Comparison of ENCODE assay signal across 17 cellular contexts in the genomic region with DNA sequence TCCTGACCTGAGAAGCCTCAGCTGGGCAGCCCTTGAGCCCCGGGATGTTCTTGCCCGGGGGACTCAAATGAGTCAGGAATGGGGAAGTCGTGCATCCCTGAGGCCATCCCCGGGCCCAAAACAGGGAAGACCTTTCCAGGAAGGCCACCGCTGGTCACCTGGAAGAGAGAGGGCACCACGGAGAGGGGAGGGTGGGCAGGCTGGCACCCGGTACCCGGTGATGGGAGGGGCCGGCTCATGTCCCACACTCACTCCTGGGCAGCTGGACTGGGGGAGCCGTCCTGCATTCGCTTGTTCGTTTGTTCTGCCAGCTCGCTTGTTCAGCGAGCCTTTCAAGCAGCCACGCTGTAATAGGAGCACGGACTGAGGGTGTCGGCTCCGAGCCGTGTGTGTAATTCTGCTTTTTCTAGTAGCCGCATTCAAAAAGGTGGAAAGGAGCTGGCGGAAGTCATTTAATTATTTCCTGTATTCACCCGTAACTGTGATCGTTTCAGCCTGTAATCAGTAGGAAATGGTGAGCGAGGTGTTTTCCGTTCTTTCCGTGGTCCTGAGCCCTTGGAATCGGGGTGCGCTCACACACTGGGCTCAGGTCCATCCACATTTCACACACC. TPM values are rescaled to one million over a fixed set of nuclear protein-coding genes. Genes with fewer than 3 reads are reported as not detected.
A peak's percentile ranks its signal among the peaks of the same experiment; 100 is the strongest.
DNase-seq lines count a peak whose midpoint lies in the region; ATAC-seq, FAIRE-seq and TF ChIP-seq lines count a peak whose summit lies in the region.
"Had no signal": no experiment of that assay in that cellular context is flagged by ENCODE, and none has a peak within 500 bp of the region (broad histone marks: within the 10 kb centered on the region; RNA-seq: fewer than 3 reads in every experiment).

No MANE protein-coding gene starts in this region.

- peaks cover 28% of the 10 kb centered on the region for H3K27me3 ChIP-seq in BLaER1

- FAIRE-seq in GM12891 (lab: Jason Lieb, UNC) = peak; percentile 45
- FAIRE-seq: endometrium, frontal cortex had no signal

- no peaks in the 10 kb centered on the region for H3K36me3 Mint-ChIP-seq in activated B cell treated with CpG ODN at 0.5 μM for 24 hours (ENCODE audit: low read depth)
- no peaks in the 10 kb centered on the region for H3K36me3 Mint-ChIP-seq in naive thymus-derived CD8-positive, alpha-beta T cell

- peak overlapping the region; percentile 62; the same call in 1 of the 2 replicates for H3K9ac ChIP-seq in BLaER1

- H3K27ac Mint-ChIP-seq in activated B cell treated with CpG ODN at 0.5 μM for 24 hours = peak overlapping the region; percentile 46
- peak overlapping the region in 5 of 10 donors; percentile 33 to 89 (median 77) for H3K27ac Mint-ChIP-seq in naive thymus-derived CD8-positive, alpha-beta T cell
- H3K27ac Mint-ChIP-seq: activated T-helper 17 cell treated with anti-CD3 and anti-CD28 coated beads, Interleukin-2, amount 50 U/mL, for 72 hours had no signal

- no peaks in the 10 kb centered on the region for H3K9me3 Mint-ChIP-seq in activated B cell treated with CpG ODN at 0.5 μM for 24 hours
- no peaks in the 10 kb centered on the region for H3K9me3 Mint-ChIP-seq in naive thymus-derived CD8-positive, alpha-beta T cell
- H3K9me3 Mint-ChIP-seq: activated T-helper 17 cell treated with anti-CD3 and anti-CD28 coated beads, Interleukin-2, amount 50 U/mL, for 72 hours had no signal

- CTCF ChIA-PET in activated B cell treated with CpG ODN at 0.5 μM for 24 hours (lab: Charles Lee) = no interaction called here

- H3K4me1 Mint-ChIP-seq in activated B cell treated with CpG ODN at 0.5 μM for 24 hours = peaks cover 10% of the 10 kb centered on the region
- H3K4me1 Mint-ChIP-seq in naive thymus-derived CD8-positive, alpha-beta T cell = peaks cover 2 to 9% (median 7%) of the 10 kb centered on the region in 4 donors
- H3K4me1 Mint-ChIP-seq: activated T-helper 17 cell treated with anti-CD3 and anti-CD28 coated beads, Interleukin-2, amount 50 U/mL, for 72 hours had no signal

- H3K27ac ChIP-seq in BLaER1 = no peak overlapping the region; the same call in 1 of the 2 replicates

- intact Hi-C loops in activated B cell treated with CpG ODN at 0.5 μM for 24 hours (cut with micrococcal nuclease) = no loop called here

- TF ChIP-seq POLR2A in GM12891 (IDR thresholded peaks at IDR 0.05; ENCODE audit: low read depth, low read length) = no peak

- H3K9me3 ChIP-seq in BLaER1 = no peaks in the 10 kb centered on the region

- ATAC-seq in activated B cell treated with CpG ODN at 0.5 μM for 24 hours (ENCODE audit: low read depth) (peak; percentile 25), HG02588 (IDR thresholded peaks at IDR 0.05; ENCODE audit: unreplicated experiment) (no peak)
- ATAC-seq in naive thymus-derived CD8-positive, alpha-beta T cell = no peak
- ATAC-seq: activated T-helper 17 cell treated with anti-CD3 and anti-CD28 coated beads, Interleukin-2, amount 50 U/mL, for 72 hours had no signal

- peaks cover 56% of the 10 kb centered on the region for H3K4me1 ChIP-seq in BLaER1

- DNase-seq in GM12891 (ENCODE audit: insufficient read length, low spot score) (no peak), activated B cell treated with CpG ODN at 0.5 μM for 24 hours (no peak), foreskin fibroblast (no peak), NCI-H187 (lab: John Stamatoyannopoulos, UW) (no peak)
- DNase-seq in naive thymus-derived CD8-positive, alpha-beta T cell = no peak
- DNase-seq: anterior cingulate cortex; NCI-H1105; NCI-H2171 treated with DMSO at 0.1 percent for 48 hours; NCI-H82; stimulated activated CD4-positive, alpha-beta T cell treated with anti-CD3 and anti-CD28 coated beads, Interleukin-15, amount 100 ng/mL, for 24 hours had no signal

- no peaks in the 10 kb centered on the region for H3K36me3 ChIP-seq in BLaER1

- H3K27me3 Mint-ChIP-seq in activated B cell treated with CpG ODN at 0.5 μM for 24 hours = peaks cover 13% of the 10 kb centered on the region
- H3K27me3 Mint-ChIP-seq in naive thymus-derived CD8-positive, alpha-beta T cell = peaks cover 2 to 18% (median 10%) of the 10 kb centered on the region in 5 donors

- TF ChIP-seq CTCF in activated B cell treated with CpG ODN at 0.5 μM for 24 hours (IDR thresholded peaks at IDR 0.05) (no peak), foreskin fibroblast (IDR thresholded peaks at IDR 0.05; ENCODE audit: low read depth, low read length) (no peak)

- H4K20me1 ChIP-seq in BLaER1 = no peaks in the 10 kb centered on the region

- H3K4me3 ChIP-seq in BLaER1 (no peak overlapping the region), foreskin fibroblast (ENCODE audit: low read depth in 1 of 2, low read length in 2 of 2) (no peak overlapping the region)

- H3K4me2 ChIP-seq in BLaER1 = peak overlapping the region; percentile 83

- POLR2A ChIA-PET in activated B cell treated with CpG ODN at 0.5 μM for 24 hours (lab: Charles Lee) = interaction anchor here (1.0 kb wide), 1 partner anchor 26 kb away, joined by 8 read pairs; no protein-coding TSS in a partner anchor
- POLR2A ChIA-PET in naive thymus-derived CD8-positive, alpha-beta T cell (lab: Charles Lee) = no interaction called here

- H3K4me3 Mint-ChIP-seq in activated B cell treated with CpG ODN at 0.5 μM for 24 hours = peak overlapping the region; percentile 56
- H3K4me3 Mint-ChIP-seq in naive thymus-derived CD8-positive, alpha-beta T cell = peak overlapping the region; percentile 11 to 70 (median 58)
- H3K4me3 Mint-ChIP-seq: activated T-helper 17 cell treated with anti-CD3 and anti-CD28 coated beads, Interleukin-2, amount 50 U/mL, for 72 hours had no signal

TF ChIP-seq in GM12891, 5 proteins besides CTCF, POLR2A, EP300 and RAD21:
- TF ChIP-seq TAF1 (IDR thresholded peaks at IDR 0.05; ENCODE audit: low read depth, low read length) = no peak
- no peak for TF ChIP-seq SPI1 (IDR thresholded peaks at IDR 0.05; ENCODE audit: low read depth, low read length)
- TF ChIP-seq POU2F2 (IDR thresholded peaks at IDR 0.05; ENCODE audit: low read depth, low read length) = no peak
- no peak for TF ChIP-seq PAX5 (IDR thresholded peaks at IDR 0.05; ENCODE audit: insufficient read depth, low read length, severe bottlenecking)
- TF ChIP-seq POLR2AphosphoS5 (IDR thresholded peaks at IDR 0.05; ENCODE audit: low read depth, low read length) = no peak

RNA-seq across cellular contexts. Expression of a gene that starts 48.4 kb away (rescaled TPM):
- polyA plus RNA-seq in GM12891 (2012; ENCODE audit: low read depth, missing spikeins) = not detected
- total RNA-seq in activated B cell treated with CpG ODN at 0.5 μM for 24 hours = not detected in 2 replicates
- not detected for total RNA-seq in naive thymus-derived CD8-positive, alpha-beta T cell
- polyA plus RNA-seq in naive thymus-derived CD8-positive, alpha-beta T cell = not detected
- total RNA-seq: activated T-helper 17 cell treated with anti-CD3 and anti-CD28 coated beads, Interleukin-2, amount 50 U/mL, for 72 hours; frontal cortex; lower leg skin; myocyte had no signal

RNA-seq across cellular contexts. Expression of a gene that starts 51.6 kb away (rescaled TPM):
- polyA plus RNA-seq in GM12891 (2012; ENCODE audit: low read depth, missing spikeins) = 8.8 TPM
- 2.1 and 2.6 TPM in 2 replicates for total RNA-seq in activated B cell treated with CpG ODN at 0.5 μM for 24 hours
- total RNA-seq in naive thymus-derived CD8-positive, alpha-beta T cell = not detected
- polyA plus RNA-seq in naive thymus-derived CD8-positive, alpha-beta T cell = under 1 TPM in 2 of 3 donors, not detected in 1; 0.04 to 0.06 TPM

RNA-seq across cellular contexts. Expression of a gene that starts 54.0 kb away (rescaled TPM):
- 23.5 TPM for polyA plus RNA-seq in GM12891 (2012; ENCODE audit: low read depth, missing spikeins)
- 27.0 and 30.1 TPM in 2 replicates for total RNA-seq in activated B cell treated with CpG ODN at 0.5 μM for 24 hours
- 10 to 100 TPM; 37.4 to 46.8 TPM for total RNA-seq in naive thymus-derived CD8-positive, alpha-beta T cell
- polyA plus RNA-seq in naive thymus-derived CD8-positive, alpha-beta T cell = 10 to 100 TPM; 26.3 to 32.1 (median 26.4) TPM
